ENCODE assay signal across 8 cellular contexts in the genomic region with DNA sequence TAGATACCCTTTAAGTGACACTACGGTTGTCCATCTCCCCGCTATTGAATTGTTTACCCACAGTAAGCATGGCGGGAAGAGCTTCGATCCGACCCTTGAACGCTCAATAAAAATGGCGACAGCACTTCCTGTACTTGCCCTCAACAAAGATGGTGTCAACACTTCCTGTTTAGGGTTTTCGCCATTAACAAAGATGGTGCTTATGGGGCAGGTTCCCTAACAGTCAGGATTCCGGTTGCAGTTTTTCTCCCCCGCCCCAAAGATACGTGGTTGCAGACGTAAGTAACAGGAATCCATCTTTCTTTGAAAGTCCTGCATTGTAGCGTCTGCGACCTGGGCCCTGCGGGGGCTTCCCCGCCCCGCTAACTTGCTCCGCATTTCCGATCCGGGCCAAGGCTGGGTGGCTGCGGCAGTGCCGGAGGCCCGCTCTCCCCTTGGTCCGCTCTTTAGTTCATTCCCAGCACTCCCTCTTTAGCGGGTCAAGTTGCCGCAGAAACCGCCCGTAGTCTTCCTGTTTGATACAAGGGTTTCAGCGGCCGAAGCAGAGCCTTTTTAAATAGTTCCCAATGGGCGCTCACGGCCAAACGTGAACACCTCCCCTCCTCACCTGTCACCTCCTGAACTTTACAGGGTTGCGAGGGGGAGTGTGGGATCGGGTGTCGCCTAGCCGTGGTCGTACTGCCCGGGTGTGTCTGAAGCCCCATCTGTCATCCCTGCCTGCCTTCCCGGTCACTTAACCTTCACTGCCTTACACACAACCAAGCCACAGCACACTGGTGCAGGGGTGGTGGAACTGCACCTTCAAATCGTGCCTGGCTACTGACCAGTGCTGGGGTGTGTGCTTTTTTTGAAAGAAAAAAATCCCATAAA. TPM values are rescaled to one million over a fixed set of nuclear protein-coding genes. Genes with fewer than 3 reads are reported as not detected.
A peak's percentile ranks its signal among the peaks of the same experiment; 100 is the strongest.
DNase-seq lines count a peak whose midpoint lies in the region; ATAC-seq and TF ChIP-seq lines count a peak whose summit lies in the region.

A gene (plus strand): TSS at position 181 of the 870 bp plus-strand sequence.

- TF ChIP-seq POLR2A in GM15510 (IDR thresholded peaks at IDR 0.05; ENCODE audit: borderline replicate concordance, extremely low read depth, insufficient read length) (peak; percentile 77), prostate gland (IDR thresholded peaks at IDR 0.05) (peak; percentile 55)

- no peaks in the 10 kb centered on the region for H3K27me3 ChIP-seq in prostate gland (replicated peaks; ENCODE audit: insufficient read depth)

- peak in 1 of 4 experiments; percentile 15 for TF ChIP-seq CTCF in prostate gland (IDR thresholded peaks at IDR 0.05)

- peak; percentile 95 for DNase-seq in NCI-H1694 treated with DMSO at 0.1 percent for 48 hours (lab: John Stamatoyannopoulos, UW)
- peak; percentile 63 to 99 (median 83) for DNase-seq in T-helper 2 cell
- DNase-seq in left ventricle myocardium superior, result peak; percentile 78
- DNase-seq in prostate gland (ENCODE audit: low spot score), result peak; percentile 84

- ATAC-seq in HG02885 (IDR thresholded peaks at IDR 0.05; ENCODE audit: poor library complexity, unreplicated experiment), result peak; percentile 87
- peak; percentile 89 for ATAC-seq in left ventricle myocardium superior

- no peaks in the 10 kb centered on the region for H3K4me1 ChIP-seq in prostate gland (replicated peaks)
- no peaks in the 10 kb centered on the region for H3K4me1 ChIP-seq in urinary bladder (ENCODE audit: insufficient read depth)

- H3K27ac ChIP-seq in angular gyrus (ENCODE audit: low read depth, low read length) (peak within 1 kb of the TSS; percentile 94), prostate gland (peak within 1 kb of the TSS; percentile 97 to 98), urinary bladder (ENCODE audit: low read depth) (peak within 1 kb of the TSS; percentile 92)

- intact Hi-C loops in left ventricle myocardium superior (cut with micrococcal nuclease), result loop anchor here (5.0 kb wide), 1 partner anchor 85 kb away; no protein-coding TSS in a partner anchor
- intact Hi-C loops in prostate gland (cut with DNase I), result loop anchor here (5.0 kb wide), 2 partner anchors 85 to 105 kb away; a partner anchor contains a TSS

- H3K9me3 ChIP-seq in prostate gland, result no peaks in the 10 kb centered on the region

- H3K4me3 ChIP-seq in prostate gland (peak within 1 kb of the TSS; percentile 51 to 61), urinary bladder (ENCODE audit: low read depth, low read length) (peak within 1 kb of the TSS; percentile 55)

- H3K36me3 ChIP-seq in prostate gland (no peaks in the 10 kb centered on the region), urinary bladder (ENCODE audit: insufficient read depth) (no peaks in the 10 kb centered on the region)

- under 1% methylated on average over 41 of the region's 41 CpGs for WGBS in prostate gland
- WGBS in urinary bladder, result under 1% methylated on average over 41 of the region's 41 CpGs

RNA-seq across cellular contexts. Expression of the gene that starts here (rescaled TPM):
- total RNA-seq in left ventricle myocardium superior, result 30.4 TPM
- total RNA-seq in prostate gland, result 10 to 100 TPM; 38.9 to 42.4 TPM
- total RNA-seq in urinary bladder, result 22.7 TPM
- 29.6 TPM for polyA plus RNA-seq in urinary bladder

Comparison
In these comparisons a context has a peak if more than half of its experiments do, and no peak if none do; other contexts are left out.
1. Peak in every context shown above with its lines: DNase-seq, ATAC-seq, H3K4me3 ChIP-seq and H3K27ac ChIP-seq.